Comparison of ENCODE assay signal across 8 cellular contexts in genomic region chr5:154937718-154938466, GRCh38. TPM values are rescaled to one million over a fixed set of nuclear protein-coding genes. Genes with fewer than 3 reads are reported as not detected.
DNase-seq lines count a peak whose midpoint lies in the region; ATAC-seq and TF ChIP-seq lines count a peak whose summit lies in the region.

A gene with protein sequence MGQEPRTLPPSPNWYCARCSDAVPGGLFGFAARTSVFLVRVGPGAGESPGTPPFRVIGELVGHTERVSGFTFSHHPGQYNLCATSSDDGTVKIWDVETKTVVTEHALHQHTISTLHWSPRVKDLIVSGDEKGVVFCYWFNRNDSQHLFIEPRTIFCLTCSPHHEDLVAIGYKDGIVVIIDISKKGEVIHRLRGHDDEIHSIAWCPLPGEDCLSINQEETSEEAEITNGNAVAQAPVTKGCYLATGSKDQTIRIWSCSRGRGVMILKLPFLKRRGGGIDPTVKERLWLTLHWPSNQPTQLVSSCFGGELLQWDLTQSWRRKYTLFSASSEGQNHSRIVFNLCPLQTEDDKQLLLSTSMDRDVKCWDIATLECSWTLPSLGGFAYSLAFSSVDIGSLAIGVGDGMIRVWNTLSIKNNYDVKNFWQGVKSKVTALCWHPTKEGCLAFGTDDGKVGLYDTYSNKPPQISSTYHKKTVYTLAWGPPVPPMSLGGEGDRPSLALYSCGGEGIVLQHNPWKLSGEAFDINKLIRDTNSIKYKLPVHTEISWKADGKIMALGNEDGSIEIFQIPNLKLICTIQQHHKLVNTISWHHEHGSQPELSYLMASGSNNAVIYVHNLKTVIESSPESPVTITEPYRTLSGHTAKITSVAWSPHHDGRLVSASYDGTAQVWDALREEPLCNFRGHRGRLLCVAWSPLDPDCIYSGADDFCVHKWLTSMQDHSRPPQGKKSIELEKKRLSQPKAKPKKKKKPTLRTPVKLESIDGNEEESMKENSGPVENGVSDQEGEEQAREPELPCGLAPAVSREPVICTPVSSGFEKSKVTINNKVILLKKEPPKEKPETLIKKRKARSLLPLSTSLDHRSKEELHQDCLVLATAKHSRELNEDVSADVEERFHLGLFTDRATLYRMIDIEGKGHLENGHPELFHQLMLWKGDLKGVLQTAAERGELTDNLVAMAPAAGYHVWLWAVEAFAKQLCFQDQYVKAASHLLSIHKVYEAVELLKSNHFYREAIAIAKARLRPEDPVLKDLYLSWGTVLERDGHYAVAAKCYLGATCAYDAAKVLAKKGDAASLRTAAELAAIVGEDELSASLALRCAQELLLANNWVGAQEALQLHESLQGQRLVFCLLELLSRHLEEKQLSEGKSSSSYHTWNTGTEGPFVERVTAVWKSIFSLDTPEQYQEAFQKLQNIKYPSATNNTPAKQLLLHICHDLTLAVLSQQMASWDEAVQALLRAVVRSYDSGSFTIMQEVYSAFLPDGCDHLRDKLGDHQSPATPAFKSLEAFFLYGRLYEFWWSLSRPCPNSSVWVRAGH (N-terminal part only) (minus strand): TSS chr5:154938211. CDS start chr5:154938133, 78 bp downstream.

- H3K4me3 ChIP-seq in colonic mucosa = peak within 1 kb of the TSS; percentile 98

- H3K9ac ChIP-seq in colonic mucosa (ENCODE audit: low read depth in 2 of 2, low read length in 2 of 2) = peak within 1 kb of the TSS; percentile 65 to 95

- H3K4me1 ChIP-seq in colonic mucosa = peaks cover 6% of the 10 kb centered on the region

- no peaks in the 10 kb centered on the region for H3K36me3 ChIP-seq in colonic mucosa

- intact Hi-C loops in colonic mucosa (cut with DNase I) = no loop called here

- peak; percentile 83 for ATAC-seq in GM19023 (IDR thresholded peaks at IDR 0.05; ENCODE audit: unreplicated experiment)
- ATAC-seq in HG03196 (IDR thresholded peaks at IDR 0.05; ENCODE audit: unreplicated experiment) = peak; percentile 85

- peak within 1 kb of the TSS; percentile 43 for H3K27ac ChIP-seq in colonic mucosa
- peak within 1 kb of the TSS; percentile 66 for H3K27ac ChIP-seq in layer of hippocampus (ENCODE audit: low read depth, low read length)

- H3K27me3 ChIP-seq in colonic mucosa (no peaks in the 10 kb centered on the region), layer of hippocampus (ENCODE audit: control insufficient read depth, insufficient read depth, low read length) (no peaks in the 10 kb centered on the region)

- no peaks in the 10 kb centered on the region for H3K9me3 ChIP-seq in colonic mucosa

- TF ChIP-seq CTCF in colonic mucosa (IDR thresholded peaks at IDR 0.05) = no peak

- DNase-seq in AG20443 (ENCODE audit: low spot score) = peak; percentile 97
- DNase-seq in NCI-H446 (lab: John Stamatoyannopoulos, UW) = peak; percentile 58 to 89
- DNase-seq in activated CD4-positive, alpha-beta T cell treated with anti-CD3 and anti-CD28 coated beads for 4 hours = peak; percentile 78 to 79
- peak; percentile 91 for DNase-seq in colonic mucosa
- peak; percentile 74 to 81 for DNase-seq in stimulated activated CD4-positive, alpha-beta T cell treated with anti-CD3 and anti-CD28 coated beads, Interleukin-1b, Interleukin-23, amount 100 ng/mL, for 4 hours (ENCODE audit: low read depth in 2 of 2)

RNA-seq across cellular contexts. Expression of the gene that starts here (rescaled TPM):
- 10 to 100 TPM in 1 of 2 donors, 1 to 10 TPM in 1; 6.5 to 12.1 TPM for total RNA-seq in colonic mucosa

Comparison
In these comparisons a context has a peak if more than half of its experiments do, and no peak if none do; other contexts are left out.
1. Peak in every context shown above with its lines: DNase-seq, ATAC-seq, H3K4me3 ChIP-seq and H3K27ac ChIP-seq.